8 cellular contexts compared by ENCODE assay signal in the genomic region with DNA sequence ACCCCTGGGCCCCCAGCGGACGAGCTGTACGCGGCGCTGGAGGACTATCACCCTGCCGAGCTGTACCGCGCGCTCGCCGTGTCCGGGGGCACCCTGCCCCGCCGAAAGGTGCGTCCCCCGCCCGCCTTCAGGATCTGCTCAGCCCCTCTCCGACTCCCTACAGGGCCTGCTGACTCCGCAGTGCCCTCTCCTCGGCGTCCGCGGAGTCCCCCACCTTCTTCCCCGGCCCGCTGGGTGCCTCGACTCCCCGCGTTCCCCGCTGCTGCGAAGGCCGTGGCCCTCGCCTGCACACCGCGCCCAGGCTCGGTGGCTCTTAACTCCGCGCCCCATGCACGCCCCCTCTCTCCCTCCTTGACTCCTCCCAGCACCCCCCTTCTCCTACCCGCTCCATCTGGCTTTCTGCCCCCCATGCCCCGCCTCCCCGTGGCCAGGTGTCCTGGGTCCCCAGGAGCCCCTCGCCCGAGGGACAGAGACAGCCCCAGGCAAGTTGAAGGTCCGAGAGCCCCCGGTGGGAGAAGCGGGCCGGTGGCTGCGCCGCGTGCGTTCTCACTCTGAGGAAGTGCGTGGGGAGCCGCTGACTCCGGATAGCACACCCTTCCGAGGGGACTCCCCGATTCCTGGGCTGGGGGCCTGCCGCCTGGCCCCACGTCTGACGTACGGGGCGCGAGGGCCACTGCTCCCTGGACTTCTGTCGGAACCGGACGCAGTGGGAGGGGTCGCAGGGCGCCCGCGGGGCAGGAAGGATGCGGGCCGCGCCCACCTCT. TPM values are rescaled to one million over a fixed set of nuclear protein-coding genes. Genes with fewer than 3 reads are reported as not detected.
DNase-seq lines count a peak whose midpoint lies in the region; ATAC-seq and TF ChIP-seq lines count a peak whose summit lies in the region.

No MANE protein-coding gene starts in this region.

- no peaks in the 10 kb centered on the region for H3K9me3 ChIP-seq in ectodermal cell (ENCODE audit: control insufficient read depth, low read length)
- H3K9me3 ChIP-seq in mucosa of stomach (ENCODE audit: control insufficient read depth, low read length) = no peaks in the 10 kb centered on the region
- no peaks in the 10 kb centered on the region for H3K9me3 ChIP-seq in testis

- no peak for DNase-seq in GM12865 (ENCODE audit: low read depth)
- peak; percentile 55 for DNase-seq in activated CD4-positive, alpha-beta T cell treated with anti-CD3 and anti-CD28 coated beads for 48 hours
- no peak for DNase-seq in testis
- no peak for DNase-seq in NCI-H1417 treated with DMSO at 0.1 percent for 48 hours (lab: John Stamatoyannopoulos, UW)
- DNase-seq in RWPE1 (ENCODE audit: low spot score) = no peak

- H3K4me3 ChIP-seq in GM12865 (ENCODE audit: low read depth, low read length) (peak overlapping the region; percentile 20), ectodermal cell (ENCODE audit: insufficient read depth, low read depth, low read length) (peak overlapping the region; percentile 46), mucosa of stomach (ENCODE audit: low read length) (peak overlapping the region; percentile 31), testis (peak overlapping the region; percentile 79 to 83)

- TF ChIP-seq CTCF in GM12865 (IDR thresholded peaks at IDR 0.05; ENCODE audit: insufficient read depth, low read depth, low read length, missing control alignments) (no peak), testis (IDR thresholded peaks at IDR 0.05) (no peak), RWPE1 (conservative IDR thresholded peaks at IDR 0.05; ENCODE audit: low read depth) (no peak)

- ATAC-seq in HG02678 (IDR thresholded peaks at IDR 0.05; ENCODE audit: unreplicated experiment) = no peak

- CTCF ChIA-PET in RWPE1 (lab: Yijun Ruan, JAX) = interaction anchor here (0.6 to 4.9 kb wide), 6 partner anchors 13 to 61 kb away, joined by 3 to 75 read pairs (median 4); no protein-coding TSS in a partner anchor

- no peak overlapping the region for H3K27ac ChIP-seq in ectodermal cell (ENCODE audit: insufficient read depth, low read depth, low read length, poor library complexity, severe bottlenecking)
- peak overlapping the region; percentile 94 to 96 for H3K27ac ChIP-seq in testis
- no peak overlapping the region for H3K27ac ChIP-seq in RWPE1

- H3K4me1 ChIP-seq in ectodermal cell (ENCODE audit: control insufficient read depth, insufficient read depth, low read length) (peaks cover 24% of the 10 kb centered on the region), mucosa of stomach (ENCODE audit: control insufficient read depth, insufficient read depth, low read length) (peaks cover 29% of the 10 kb centered on the region), testis (peaks cover 42% of the 10 kb centered on the region)

- POLR2A ChIA-PET in RWPE1 (lab: Yijun Ruan, JAX; ENCODE audit: low non-redundant PET) = no interaction called here

- 5% methylated on average over 72 of the region's 72 CpGs for WGBS in ectodermal cell, 2 experiments
- 1 to 4% methylated on average over 23 to 65 of the region's 72 CpGs for WGBS in testis, 2 donors

- H3K36me3 ChIP-seq in ectodermal cell (ENCODE audit: control insufficient read depth, insufficient read depth, low read length) (peaks cover 5% of the 10 kb centered on the region), mucosa of stomach (ENCODE audit: control insufficient read depth, insufficient read depth, low read length) (no peaks in the 10 kb centered on the region), testis (ENCODE audit: low read depth, missing control alignments) (no peaks in the 10 kb centered on the region)

- H3K27me3 ChIP-seq in ectodermal cell (ENCODE audit: control insufficient read depth, insufficient read depth, low read length, poor library complexity, severe bottlenecking) = peaks cover 44% of the 10 kb centered on the region
- peaks cover 36% of the 10 kb centered on the region for H3K27me3 ChIP-seq in mucosa of stomach (ENCODE audit: control insufficient read depth, insufficient read depth, low read length)
- no peaks in the 10 kb centered on the region for H3K27me3 ChIP-seq in testis

- no peak for TF ChIP-seq POLR2A in testis (IDR thresholded peaks at IDR 0.05)

- peak overlapping the region; percentile 63 for H3K9ac ChIP-seq in mucosa of stomach (ENCODE audit: low read length)

- intact Hi-C loops in testis (cut with DNase I; ENCODE audit: low total_unique reads) = no loop called here

RNA-seq across cellular contexts. Expression of a gene that starts 0.6 kb away (rescaled TPM):
- 6.8 TPM for polyA plus RNA-seq in ectodermal cell (2013, experiment 1 of 4)
- polyA plus RNA-seq in ectodermal cell (2013, experiment 2 of 4) = 6.3 TPM
- polyA plus RNA-seq in ectodermal cell (2013, experiment 3 of 4) = 5.3 TPM
- 6.6 TPM for polyA plus RNA-seq in ectodermal cell (2013, experiment 4 of 4)
- 10 to 100 TPM in 1 of 2 donors, 1 to 10 TPM in 1; 8.9 to 10.4 TPM for total RNA-seq in testis
- 7.7 TPM for polyA plus RNA-seq in testis (ENCODE audit: insufficient read depth, low read depth, low replicate concordance)

RNA-seq across cellular contexts. Expression of a gene that starts 43.9 kb away (rescaled TPM):
- 18.6 TPM for polyA plus RNA-seq in ectodermal cell (2013, experiment 1 of 4)
- polyA plus RNA-seq in ectodermal cell (2013, experiment 2 of 4) = 13.7 TPM
- polyA plus RNA-seq in ectodermal cell (2013, experiment 3 of 4) = 13.5 TPM
- 14.6 TPM for polyA plus RNA-seq in ectodermal cell (2013, experiment 4 of 4)
- 10 to 100 TPM; 55.1 to 88.5 TPM for total RNA-seq in testis
- 41.5 TPM for polyA plus RNA-seq in testis (ENCODE audit: insufficient read depth, low read depth, low replicate concordance)

RNA-seq across cellular contexts. Expression of a gene that starts 55.8 kb away (rescaled TPM):
- 25.5 TPM for polyA plus RNA-seq in ectodermal cell (2013, experiment 1 of 4)
- polyA plus RNA-seq in ectodermal cell (2013, experiment 2 of 4) = 30.7 TPM
- 19.6 TPM for polyA plus RNA-seq in ectodermal cell (2013, experiment 3 of 4)
- 23.3 TPM for polyA plus RNA-seq in ectodermal cell (2013, experiment 4 of 4)
- 10 to 100 TPM; 36.8 to 44.6 TPM for total RNA-seq in testis
- polyA plus RNA-seq in testis (ENCODE audit: insufficient read depth, low read depth, low replicate concordance) = 37.3 TPM

Comparison
In these comparisons a context has a peak if more than half of its experiments do, and no peak if none do; other contexts are left out.
1. H3K4me3 ChIP-seq: peak in every context shown above with its lines; median percentile 81 in testis; 46 in ectodermal cell; 31 in mucosa of stomach; 20 in GM12865.
2. H3K27ac ChIP-seq: peak in testis (2 of 2); none in ectodermal cell (single experiment) and RWPE1 (single experiment).